Comparison of ENCODE assay signal across 2 cellular contexts in the genomic region with DNA sequence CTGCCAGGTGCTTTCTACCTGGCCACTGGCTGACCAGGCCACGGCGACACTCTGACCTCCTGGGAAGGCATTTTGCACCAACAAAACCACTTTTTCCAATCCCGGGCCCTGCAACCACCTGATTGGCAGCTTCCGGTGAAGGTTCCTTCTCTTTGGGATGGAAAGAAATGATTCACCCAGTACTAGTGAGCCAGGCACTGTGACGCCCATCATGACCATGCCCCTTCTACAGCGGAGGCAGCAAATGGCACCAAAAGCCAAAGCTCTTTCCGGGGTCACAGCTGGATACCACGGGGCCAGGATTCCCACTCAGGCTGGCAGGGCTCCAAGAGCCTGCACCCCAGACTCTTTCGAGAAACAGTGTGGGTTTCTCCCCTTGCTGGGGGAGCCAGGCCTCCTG.
TF ChIP-seq lines count a peak whose summit lies in the region.

No MANE protein-coding gene starts in this region.

TF ChIP-seq in liver, 16 proteins besides CTCF, POLR2A, EP300 and RAD21:
- no peak for TF ChIP-seq TAF1 (conservative IDR thresholded peaks at IDR 0.05)
- TF ChIP-seq HNF4A (conservative IDR thresholded peaks at IDR 0.05): no peak
- no peak for TF ChIP-seq REST (IDR thresholded peaks at IDR 0.05)
- no peak for TF ChIP-seq SP1 (IDR thresholded peaks at IDR 0.05)
- TF ChIP-seq EGR1 (IDR thresholded peaks at IDR 0.05; ENCODE audit: low read depth in 2 of 2): no peak
- no peak for TF ChIP-seq GABPA (IDR thresholded peaks at IDR 0.05 in 1 of 2, conservative IDR thresholded peaks at IDR 0.05 in 1 of 2)
- no peak for TF ChIP-seq ATF3 (IDR thresholded peaks at IDR 0.05)

TF ChIP-seq in HepG2, 621 proteins besides CTCF, POLR2A, EP300 and RAD21:
- TF ChIP-seq, protein P1, sequence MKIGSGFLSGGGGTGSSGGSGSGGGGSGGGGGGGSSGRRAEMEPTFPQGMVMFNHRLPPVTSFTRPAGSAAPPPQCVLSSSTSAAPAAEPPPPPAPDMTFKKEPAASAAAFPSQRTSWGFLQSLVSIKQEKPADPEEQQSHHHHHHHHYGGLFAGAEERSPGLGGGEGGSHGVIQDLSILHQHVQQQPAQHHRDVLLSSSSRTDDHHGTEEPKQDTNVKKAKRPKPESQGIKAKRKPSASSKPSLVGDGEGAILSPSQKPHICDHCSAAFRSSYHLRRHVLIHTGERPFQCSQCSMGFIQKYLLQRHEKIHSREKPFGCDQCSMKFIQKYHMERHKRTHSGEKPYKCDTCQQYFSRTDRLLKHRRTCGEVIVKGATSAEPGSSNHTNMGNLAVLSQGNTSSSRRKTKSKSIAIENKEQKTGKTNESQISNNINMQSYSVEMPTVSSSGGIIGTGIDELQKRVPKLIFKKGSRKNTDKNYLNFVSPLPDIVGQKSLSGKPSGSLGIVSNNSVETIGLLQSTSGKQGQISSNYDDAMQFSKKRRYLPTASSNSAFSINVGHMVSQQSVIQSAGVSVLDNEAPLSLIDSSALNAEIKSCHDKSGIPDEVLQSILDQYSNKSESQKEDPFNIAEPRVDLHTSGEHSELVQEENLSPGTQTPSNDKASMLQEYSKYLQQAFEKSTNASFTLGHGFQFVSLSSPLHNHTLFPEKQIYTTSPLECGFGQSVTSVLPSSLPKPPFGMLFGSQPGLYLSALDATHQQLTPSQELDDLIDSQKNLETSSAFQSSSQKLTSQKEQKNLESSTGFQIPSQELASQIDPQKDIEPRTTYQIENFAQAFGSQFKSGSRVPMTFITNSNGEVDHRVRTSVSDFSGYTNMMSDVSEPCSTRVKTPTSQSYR (CRISPR knock-in tag; IDR thresholded peaks at IDR 0.05; ENCODE audit: borderline replicate concordance): no peak
- TF ChIP-seq ZNF253 (CRISPR knock-in tag; IDR thresholded peaks at IDR 0.05; ENCODE audit: borderline replicate concordance) (no peak), SMC3 (IDR thresholded peaks at IDR 0.05; ENCODE audit: low read length) (no peak), ZNF577 (CRISPR knock-in tag; IDR thresholded peaks at IDR 0.05; ENCODE audit: borderline replicate concordance, low read depth) (no peak), PRDM10 (CRISPR knock-in tag; IDR thresholded peaks at IDR 0.05; ENCODE audit: low read depth) (no peak), ATF7-NPFF (CRISPR knock-in tag; IDR thresholded peaks at IDR 0.05; ENCODE audit: low read depth) (no peak), DBP (CRISPR knock-in tag; IDR thresholded peaks at IDR 0.05; ENCODE audit: not compliant biosample characterization) (no peak)
TF ChIP-seq in HepG2: peak in this region for 0.
